21 cellular contexts compared by ENCODE assay signal in genomic region chr20:37239026-37239451, GRCh38. TPM values are rescaled to one million over a fixed set of nuclear protein-coding genes. Genes with fewer than 3 reads are reported as not detected.
DNase-seq lines count a peak whose midpoint lies in the region; ATAC-seq and TF ChIP-seq lines count a peak whose summit lies in the region.
"Had no signal": no experiment of that assay in that cellular context is flagged by ENCODE, and none has a peak within 500 bp of the region (broad histone marks: within the 10 kb centered on the region; RNA-seq: fewer than 3 reads in every experiment).

No MANE protein-coding gene starts in this region.

- H3K9me3 ChIP-seq in SJCRH30 (replicated peaks) (no peaks in the 10 kb centered on the region), fibroblast of lung (ENCODE audit: control insufficient read depth, insufficient read depth, low read depth, low read length) (no peaks in the 10 kb centered on the region), psoas muscle (no peaks in the 10 kb centered on the region)
- H3K9me3 ChIP-seq: heart right ventricle, SJSA1 had no signal

- WGBS in psoas muscle, 3 donors, result 16 to 46% (median 27%) methylated on average over 1 of the region's 1 CpG

- H3K27ac ChIP-seq in SJCRH30 (peak overlapping the region; percentile 15; the same call in 1 of the 2 replicates), fibroblast of lung (ENCODE audit: insufficient read depth, low read length) (no peak overlapping the region), psoas muscle (peak overlapping the region; percentile 16)
- H3K27ac ChIP-seq: KMS-11, SJSA1 had no signal

- H3K4me1 ChIP-seq in SJCRH30, result peaks cover 30% of the 10 kb centered on the region
- H3K4me1 ChIP-seq in fibroblast of lung (ENCODE audit: control insufficient read depth, extremely low read depth, insufficient read depth, low read length), result peaks cover 7% of the 10 kb centered on the region
- peaks cover 59% of the 10 kb centered on the region for H3K4me1 ChIP-seq in psoas muscle
- H3K4me1 ChIP-seq: SJSA1 had no signal

- DNase-seq in NCI-H1105 treated with DMSO at 0.1 percent for 48 hours (lab: John Stamatoyannopoulos, UW), result peak; percentile 52
- no peak for DNase-seq in NCI-H1105 (lab: John Stamatoyannopoulos, UW)
- DNase-seq in SJCRH30, result peak; percentile 88 to 93
- DNase-seq in fibroblast of lung (ENCODE audit: low read depth in 2 of 2), result peak; percentile 69 to 80
- no peak for DNase-seq in psoas muscle
- DNase-seq in mesothelial cell of epicardium (ENCODE audit: low spot score in 2 of 2, unreplicated experiment in 2 of 2), result no peak
- DNase-seq: activated CD8-positive, alpha-beta memory T cell treated with anti-CD3 and anti-CD28 coated beads for 24 hours; activated effector memory CD4-positive, alpha-beta T cell treated with Interleukin-2 at 50 U/mL for 16 hours; CD4-positive, alpha-beta T cell; EL; heart right ventricle; naive B cell; NCI-H1930; stimulated activated CD4-positive, alpha-beta T cell treated with anti-CD3 and anti-CD28 coated beads, Interleukin-2, amount 100 ng/mL, for 48 hours had no signal

- intact Hi-C loops in psoas muscle (cut with DNase I), result no loop called here

- no peak overlapping the region for H3K9ac ChIP-seq in fibroblast of lung (ENCODE audit: insufficient read depth, low read length)
- H3K9ac ChIP-seq: KMS-11 had no signal

- no peaks in the 10 kb centered on the region for H4K20me1 ChIP-seq in fibroblast of lung (ENCODE audit: control insufficient read depth, extremely low read depth, insufficient read depth, low read length)

- H2AFZ ChIP-seq in fibroblast of lung (ENCODE audit: low read length), result no peak overlapping the region

- H3K27me3 Mint-ChIP-seq in mesothelial cell of epicardium (ENCODE audit: low read depth), result no peaks in the 10 kb centered on the region
- H3K27me3 Mint-ChIP-seq: CD4-positive, alpha-beta T cell; naive B cell had no signal

- H3K27me3 ChIP-seq in SJCRH30 (no peaks in the 10 kb centered on the region), fibroblast of lung (ENCODE audit: control insufficient read depth, insufficient read depth, low read length) (no peaks in the 10 kb centered on the region), psoas muscle (ENCODE audit: insufficient read depth in 3 of 3, low read length in 2 of 3) (no peaks in the 10 kb centered on the region)
- H3K27me3 ChIP-seq: heart right ventricle, SJSA1 had no signal

- no peak overlapping the region for H3K4me3 ChIP-seq in SJCRH30
- no peak overlapping the region for H3K4me3 ChIP-seq in fibroblast of lung (replicated peaks in 1 of 4; ENCODE audit: control extremely low read depth in 1 of 4, insufficient read depth in 1 of 4, low read depth in 3 of 4, low read length in 4 of 4)
- H3K4me3 ChIP-seq in psoas muscle, result no peak overlapping the region
- H3K4me3 ChIP-seq: GM12878, heart right ventricle, SJSA1 had no signal

- no peak for ATAC-seq in psoas muscle
- no peak for ATAC-seq in GM18858 (IDR thresholded peaks at IDR 0.05; ENCODE audit: unreplicated experiment)
- ATAC-seq in HG03520 (IDR thresholded peaks at IDR 0.05; ENCODE audit: unreplicated experiment), result no peak
- ATAC-seq: GM12878, heart right ventricle had no signal

- H3K4me3 Mint-ChIP-seq in mesothelial cell of epicardium, result no peak overlapping the region
- H3K4me3 Mint-ChIP-seq: CD4-positive, alpha-beta T cell; naive B cell had no signal

- peaks cover 48% of the 10 kb centered on the region for H3K36me3 Mint-ChIP-seq in mesothelial cell of epicardium

- no peak overlapping the region for H3K27ac Mint-ChIP-seq in mesothelial cell of epicardium
- H3K27ac Mint-ChIP-seq: CD4-positive, alpha-beta T cell had no signal

- no peak for TF ChIP-seq CTCF in fibroblast of lung (conservative IDR thresholded peaks at IDR 0.05 in 1 of 2, IDR thresholded peaks at IDR 0.05 in 1 of 2; ENCODE audit: low read depth in 1 of 2, low read length in 2 of 2)
- no peak for TF ChIP-seq CTCF in psoas muscle (IDR thresholded peaks at IDR 0.05)
- TF ChIP-seq CTCF in mesothelial cell of epicardium (IDR thresholded peaks at IDR 0.05; ENCODE audit: unreplicated experiment), result no peak

- H3K4me2 ChIP-seq in fibroblast of lung (ENCODE audit: extremely low read depth, insufficient read depth, low read length), result no peak overlapping the region
- H3K4me2 ChIP-seq: KMS-11 had no signal

- peaks cover 79% of the 10 kb centered on the region for H3K36me3 ChIP-seq in SJCRH30
- H3K36me3 ChIP-seq in fibroblast of lung (ENCODE audit: control insufficient read depth, insufficient read depth, low read length), result peaks cover 22% of the 10 kb centered on the region
- H3K36me3 ChIP-seq in psoas muscle (ENCODE audit: insufficient read depth in 1 of 2, low read depth in 1 of 2), result peaks cover 22 to 93% of the 10 kb centered on the region in 2 donors

- no peaks in the 10 kb centered on the region for H3K79me2 ChIP-seq in fibroblast of lung (ENCODE audit: control insufficient read depth, insufficient read depth, low read length)

- no peaks in the 10 kb centered on the region for H3K9me3 Mint-ChIP-seq in mesothelial cell of epicardium
- H3K9me3 Mint-ChIP-seq: CD4-positive, alpha-beta T cell; naive B cell had no signal

- H3K4me1 Mint-ChIP-seq in mesothelial cell of epicardium, result no peaks in the 10 kb centered on the region
- H3K4me1 Mint-ChIP-seq: naive B cell had no signal

RNA-seq across cellular contexts. Expression of gene GHRH, which starts 22.6 kb away (rescaled TPM):
- total RNA-seq in SJCRH30 (2014; rRNA removed; shearing (Covaris generic)), result not detected in 2 replicates
- total RNA-seq in fibroblast of lung (not detected in 2 replicates), psoas muscle (not detected), mesothelial cell of epicardium (not detected in 3 replicates)
- polyA plus RNA-seq in fibroblast of lung (not detected in 2 replicates), psoas muscle (not detected)
- not detected in 2 replicates for polyA plus RNA-seq in fibroblast of lung (2012)
- not detected in 2 replicates for polyA minus RNA-seq in fibroblast of lung (ENCODE audit: low replicate concordance)
- total RNA-seq: A172; CD4-positive, alpha-beta T cell; GM12878; SJSA1; ureter had no signal
- polyA plus RNA-seq: GM12878 had no signal

RNA-seq across cellular contexts. Expression of gene MANBAL, which starts 50.4 kb away (rescaled TPM):
- total RNA-seq in SJCRH30 (2014; rRNA removed; shearing (Covaris generic)), result 28.9 and 32.4 TPM in 2 replicates
- total RNA-seq in fibroblast of lung (14.4 and 25.8 TPM in 2 replicates), psoas muscle (10 to 100 TPM; 10.5 to 16.3 (median 11.5) TPM), mesothelial cell of epicardium (40.3 to 44.2 TPM (median 43.0 TPM) in 3 replicates)
- polyA plus RNA-seq in fibroblast of lung (99.9 and 105 TPM in 2 replicates), psoas muscle (10 to 100 TPM; 17.1 to 40.1 (median 21.9) TPM)
- polyA plus RNA-seq in fibroblast of lung (2012), result 78.4 and 81.3 TPM in 2 replicates
- 63.6 and 78.5 TPM in 2 replicates for polyA minus RNA-seq in fibroblast of lung (ENCODE audit: low replicate concordance)

RNA-seq across cellular contexts. Expression of gene MROH8, which starts 59.7 kb away (rescaled TPM):
- 2.0 and 2.1 TPM in 2 replicates for total RNA-seq in SJCRH30 (2014; rRNA removed; shearing (Covaris generic))
- 1.2 and 1.3 TPM in 2 replicates for total RNA-seq in fibroblast of lung
- 1.7 and 2.9 TPM in 2 replicates for polyA plus RNA-seq in fibroblast of lung
- 1.3 and 2.7 TPM in 2 replicates for polyA plus RNA-seq in fibroblast of lung (2012)
- polyA minus RNA-seq in fibroblast of lung (ENCODE audit: low replicate concordance), result 0.96 and 1.9 TPM in 2 replicates
- 1 to 10 TPM; 4.1 to 5.5 (median 4.8) TPM for total RNA-seq in psoas muscle
- polyA plus RNA-seq in psoas muscle, result 1 to 10 TPM in 2 of 3 donors, under 1 TPM in 1; 0.99 to 3.7 (median 3.4) TPM
- total RNA-seq in mesothelial cell of epicardium, result 4.9 to 6.4 TPM (median 6.3 TPM) in 3 replicates

RNA-seq across cellular contexts. Expression of gene RPN2, which starts 59.9 kb away (rescaled TPM):
- 369 and 373 TPM in 2 replicates for total RNA-seq in SJCRH30 (2014; rRNA removed; shearing (Covaris generic))
- total RNA-seq in fibroblast of lung (139 and 262 TPM in 2 replicates), psoas muscle (100 to 1,000 TPM in 1 of 4 donors, 10 to 100 TPM in 3; 66.4 to 129 (median 94.2) TPM), mesothelial cell of epicardium (142 to 151 TPM (median 146 TPM) in 3 replicates)
- polyA plus RNA-seq in fibroblast of lung (414 and 456 TPM in 2 replicates), psoas muscle (100 to 1,000 TPM in 2 of 3 donors, 10 to 100 TPM in 1; 91.7 to 131 (median 113) TPM)
- polyA plus RNA-seq in fibroblast of lung (2012), result 202 and 223 TPM in 2 replicates
- polyA minus RNA-seq in fibroblast of lung (ENCODE audit: low replicate concordance), result 257 and 293 TPM in 2 replicates

Comparison
In these comparisons a context has a peak if more than half of its experiments do, and no peak if none do; other contexts are left out.
1. DNase-seq: peak in NCI-H1105 treated with DMSO at 0.1 percent for 48 hours (single experiment), SJCRH30 (2 of 2) and fibroblast of lung (2 of 2); none in NCI-H1105 (single experiment), psoas muscle (0 of 2) and mesothelial cell of epicardium (0 of 2).